ENCODE assay signal across 8 cellular contexts in genomic region chr16:29146808-29147643, GRCh38.
DNase-seq lines count a peak whose midpoint lies in the region; ATAC-seq, FAIRE-seq and TF ChIP-seq lines count a peak whose summit lies in the region.
"Not testable (repeated sequence)": the region's sequence is repeated elsewhere in the genome, so short reads cannot be mapped to it uniquely, and the experiment has no call there.

No MANE protein-coding gene starts in this region.

- H3K36me3 ChIP-seq in CD8-positive, alpha-beta T cell (ENCODE audit: insufficient read depth, low read length); HepG2 (replicated peaks in 1 of 2; ENCODE audit: control insufficient read depth in 1 of 2, insufficient read depth in 2 of 2, low read length in 2 of 2); naive thymus-derived CD4-positive, alpha-beta T cell (ENCODE audit: control insufficient read depth in 2 of 3, insufficient read depth in 3 of 3, low read length in 3 of 3); aorta (ENCODE audit: control insufficient read depth in 1 of 2, insufficient read depth in 2 of 2, low read length in 1 of 2): not testable (repeated sequence)

- peaks cover 29% of the 10 kb centered on the region for H3K4me1 ChIP-seq in CD8-positive, alpha-beta T cell (ENCODE audit: insufficient read depth, low read length)
- H3K4me1 ChIP-seq in HepG2 (ENCODE audit: insufficient read depth, low read length), result peaks cover 44% of the 10 kb centered on the region
- H3K4me1 ChIP-seq in naive thymus-derived CD4-positive, alpha-beta T cell (ENCODE audit: control insufficient read depth in 2 of 2, insufficient read depth in 2 of 2, low read length in 2 of 2), result peaks cover 22 to 25% of the 10 kb centered on the region in 2 donors
- H3K4me1 ChIP-seq in aorta (ENCODE audit: control insufficient read depth in 1 of 2, insufficient read depth in 2 of 2, low read length in 2 of 2), result not testable (repeated sequence)

- not testable (repeated sequence) for TF ChIP-seq RAD21 in HepG2 (CRISPR knock-in tag; IDR thresholded peaks at IDR 0.05)

- not testable (repeated sequence) for ATAC-seq in CD8-positive, alpha-beta T cell; activated CD4-positive, alpha-beta T cell treated with anti-CD3 and anti-CD28 coated beads for 36 hours; activated T-helper 17 cell treated with anti-CD3 and anti-CD28 coated beads, Interleukin-2, amount 50 U/mL, for 72 hours (replicated peaks); effector memory CD8-positive, alpha-beta T cell (replicated peaks); HepG2; naive thymus-derived CD4-positive, alpha-beta T cell; sciatic nerve; aorta (ENCODE audit: low FRiP score)

- H3K9me3 ChIP-seq in CD8-positive, alpha-beta T cell (ENCODE audit: low read length); HepG2 (ENCODE audit: low read length); naive thymus-derived CD4-positive, alpha-beta T cell (ENCODE audit: control insufficient read depth in 2 of 3, low read length in 3 of 3); aorta (ENCODE audit: control insufficient read depth, low read length): not testable (repeated sequence)

- not testable (repeated sequence) for H3K4me2 ChIP-seq in HepG2 (ENCODE audit: low read depth, low read length)

- FAIRE-seq in HepG2 (lab: Jason Lieb, UNC), result not testable (repeated sequence)

- not testable (repeated sequence) for H3K27ac ChIP-seq in CD8-positive, alpha-beta T cell (ENCODE audit: low read depth, low read length); HepG2 (ENCODE audit: extremely low read length, insufficient read depth, low read length); aorta (ENCODE audit: low read depth in 1 of 2, low read length in 2 of 2)
- H3K27ac ChIP-seq in naive thymus-derived CD4-positive, alpha-beta T cell (ENCODE audit: low read depth, low read length), result peak overlapping the region; percentile 80

- not testable (repeated sequence) for H3K9me3 Mint-ChIP-seq in CD8-positive, alpha-beta T cell; activated CD4-positive, alpha-beta T cell treated with anti-CD3 and anti-CD28 coated beads for 36 hours (ENCODE audit: low read depth); activated T-helper 17 cell treated with anti-CD3 and anti-CD28 coated beads, Interleukin-2, amount 50 U/mL, for 72 hours; effector memory CD8-positive, alpha-beta T cell; naive thymus-derived CD4-positive, alpha-beta T cell

- not testable (repeated sequence) for TF ChIP-seq POLR2A in HepG2 (IDR thresholded peaks at IDR 0.05; ENCODE audit: insufficient read depth in 1 of 2, low read depth in 2 of 2, low read length in 2 of 2)

- POLR2A ChIA-PET in CD8-positive, alpha-beta T cell (lab: Charles Lee); activated CD4-positive, alpha-beta T cell treated with anti-CD3 and anti-CD28 coated beads for 36 hours (lab: Charles Lee); naive thymus-derived CD4-positive, alpha-beta T cell (lab: Charles Lee): not testable (repeated sequence)
- POLR2A ChIA-PET in HepG2 (lab: Yijun Ruan, JAX), result interaction anchor here (0.6 kb wide), 1 partner anchor 284 kb away, joined by 3 read pairs; no protein-coding TSS in a partner anchor

- not testable (repeated sequence) for H3K79me2 ChIP-seq in HepG2 (ENCODE audit: insufficient read depth, low read length)

- H3K27ac Mint-ChIP-seq in CD8-positive, alpha-beta T cell, result peak overlapping the region; percentile 81
- H3K27ac Mint-ChIP-seq in activated CD4-positive, alpha-beta T cell treated with anti-CD3 and anti-CD28 coated beads for 36 hours, result peak overlapping the region; percentile 17
- peak overlapping the region; percentile 30 for H3K27ac Mint-ChIP-seq in activated T-helper 17 cell treated with anti-CD3 and anti-CD28 coated beads, Interleukin-2, amount 50 U/mL, for 72 hours
- H3K27ac Mint-ChIP-seq in effector memory CD8-positive, alpha-beta T cell, result peak overlapping the region; percentile 96 to 100
- H3K27ac Mint-ChIP-seq in naive thymus-derived CD4-positive, alpha-beta T cell, result peak overlapping the region; percentile 60 to 100 (median 98)

- TF ChIP-seq EP300 in HepG2 (IDR thresholded peaks at IDR 0.05; ENCODE audit: low read depth in 2 of 2, low read length in 2 of 2); HepG2 (CRISPR knock-in tag; IDR thresholded peaks at IDR 0.05; ENCODE audit: borderline replicate concordance): not testable (repeated sequence)

- not testable (repeated sequence) for DNase-seq in CD8-positive, alpha-beta T cell; activated CD4-positive, alpha-beta T cell treated with anti-CD3 and anti-CD28 coated beads for 36 hours; effector memory CD8-positive, alpha-beta T cell; HepG2 (ENCODE audit: low spot score); naive thymus-derived CD4-positive, alpha-beta T cell
- DNase-seq in sciatic nerve (ENCODE audit: low spot score), result peak; percentile 32
- DNase-seq in aorta, result peak; percentile 30 to 51

- H2AFZ ChIP-seq in HepG2 (ENCODE audit: low read length), result not testable (repeated sequence)

- 53% methylated on average over 8 of the region's 11 CpGs for WGBS in HepG2 (ENCODE audit: low lambda C conversion rate)
- 92 to 93% methylated on average over 10 to 11 of the region's 11 CpGs for WGBS in aorta, 2 donors

- H3K4me1 Mint-ChIP-seq in CD8-positive, alpha-beta T cell (ENCODE audit: low read depth), result peaks cover 41% of the 10 kb centered on the region
- peaks cover 39% of the 10 kb centered on the region for H3K4me1 Mint-ChIP-seq in activated CD4-positive, alpha-beta T cell treated with anti-CD3 and anti-CD28 coated beads for 36 hours
- H3K4me1 Mint-ChIP-seq in activated T-helper 17 cell treated with anti-CD3 and anti-CD28 coated beads, Interleukin-2, amount 50 U/mL, for 72 hours, result peaks cover 24% of the 10 kb centered on the region
- H3K4me1 Mint-ChIP-seq in effector memory CD8-positive, alpha-beta T cell (ENCODE audit: low read depth in 2 of 2), result peaks cover 21 to 22% of the 10 kb centered on the region in 2 donors
- H3K4me1 Mint-ChIP-seq in naive thymus-derived CD4-positive, alpha-beta T cell, result peaks cover 25 to 58% (median 37%) of the 10 kb centered on the region in 7 donors

- H3K27me3 Mint-ChIP-seq in CD8-positive, alpha-beta T cell (ENCODE audit: low read depth); activated CD4-positive, alpha-beta T cell treated with anti-CD3 and anti-CD28 coated beads for 36 hours; activated T-helper 17 cell treated with anti-CD3 and anti-CD28 coated beads, Interleukin-2, amount 50 U/mL, for 72 hours; effector memory CD8-positive, alpha-beta T cell; naive thymus-derived CD4-positive, alpha-beta T cell: not testable (repeated sequence)

- H3K9ac ChIP-seq in HepG2 (ENCODE audit: insufficient read depth, low read depth, low read length), result not testable (repeated sequence)

- H4K20me1 ChIP-seq in HepG2 (ENCODE audit: insufficient read depth, low read length), result not testable (repeated sequence)

- H3K36me3 Mint-ChIP-seq in CD8-positive, alpha-beta T cell; effector memory CD8-positive, alpha-beta T cell (ENCODE audit: insufficient read depth): not testable (repeated sequence)
- peaks cover 28% of the 10 kb centered on the region for H3K36me3 Mint-ChIP-seq in activated CD4-positive, alpha-beta T cell treated with anti-CD3 and anti-CD28 coated beads for 36 hours (ENCODE audit: low read depth)
- peaks cover 14% of the 10 kb centered on the region for H3K36me3 Mint-ChIP-seq in activated T-helper 17 cell treated with anti-CD3 and anti-CD28 coated beads, Interleukin-2, amount 50 U/mL, for 72 hours (ENCODE audit: low read depth)
- peaks cover 6 to 14% (median 11%) of the 10 kb centered on the region in 5 donors for H3K36me3 Mint-ChIP-seq in naive thymus-derived CD4-positive, alpha-beta T cell

- intact Hi-C loops in CD8-positive, alpha-beta T cell (cut with DNase I, micrococcal nuclease); HepG2 (cut with micrococcal nuclease; ENCODE audit: unreplicated experiment); naive thymus-derived CD4-positive, alpha-beta T cell (cut with micrococcal nuclease); sciatic nerve (cut with DNase I); aorta (cut with DNase I): not testable (repeated sequence)
- intact Hi-C loops in activated CD4-positive, alpha-beta T cell treated with anti-CD3 and anti-CD28 coated beads for 36 hours (cut with DNase I, micrococcal nuclease), result loop anchor here in 1 of 2 experiments (5.0 kb wide), 1 partner anchor 35 kb away; no protein-coding TSS in a partner anchor

- not testable (repeated sequence) for H3K4me3 Mint-ChIP-seq in CD8-positive, alpha-beta T cell; activated CD4-positive, alpha-beta T cell treated with anti-CD3 and anti-CD28 coated beads for 36 hours; activated T-helper 17 cell treated with anti-CD3 and anti-CD28 coated beads, Interleukin-2, amount 50 U/mL, for 72 hours; effector memory CD8-positive, alpha-beta T cell
- peak overlapping the region in 1 of 10 donors; percentile 84 for H3K4me3 Mint-ChIP-seq in naive thymus-derived CD4-positive, alpha-beta T cell

- BruUV-seq in HepG2 (replicated peaks; lab: Mats Ljungman, UMichigan), result not testable (repeated sequence)

- H3K4me3 ChIP-seq in CD8-positive, alpha-beta T cell (ENCODE audit: low read depth, low read length); HepG2 (replicated peaks in 1 of 3; ENCODE audit: insufficient read depth in 1 of 3, low read depth in 2 of 3, low read length in 3 of 3); naive thymus-derived CD4-positive, alpha-beta T cell (ENCODE audit: low read length); aorta (ENCODE audit: low read length in 2 of 2): not testable (repeated sequence)

- in situ Hi-C loops in HepG2 (cut with HindIII; ENCODE audit: extremely low pct_ligation_motif_present, low pct_unique_long_range_greater_than_20kb), result not testable (repeated sequence)

- TF ChIP-seq CTCF in CD8-positive, alpha-beta T cell (IDR thresholded peaks at IDR 0.05); HepG2 (CRISPR knock-in tag; IDR thresholded peaks at IDR 0.05): not testable (repeated sequence)

- H3K27me3 ChIP-seq in CD8-positive, alpha-beta T cell (ENCODE audit: insufficient read depth, low read length); HepG2 (ENCODE audit: control insufficient read depth in 1 of 2, insufficient read depth in 2 of 2, low read length in 2 of 2); naive thymus-derived CD4-positive, alpha-beta T cell (ENCODE audit: control insufficient read depth in 2 of 2, insufficient read depth in 2 of 2, low read length in 2 of 2); aorta (ENCODE audit: control insufficient read depth in 1 of 2, insufficient read depth in 2 of 2, low read length in 1 of 2): not testable (repeated sequence)

- CTCF ChIA-PET in CD8-positive, alpha-beta T cell (lab: Charles Lee); activated CD4-positive, alpha-beta T cell treated with anti-CD3 and anti-CD28 coated beads for 36 hours (lab: Charles Lee); HepG2 (lab: Yijun Ruan, JAX; ENCODE audit: low intra/inter-chr PET ratio, low total read pairs); naive thymus-derived CD4-positive, alpha-beta T cell (lab: Charles Lee): not testable (repeated sequence)

Comparison
In these comparisons a context has a peak if more than half of its experiments do, and no peak if none do; other contexts are left out.
1. H3K27ac Mint-ChIP-seq: peak in every context shown above with its lines; median percentile 98 in effector memory CD8-positive, alpha-beta T cell; 98 in naive thymus-derived CD4-positive, alpha-beta T cell; 81 in CD8-positive, alpha-beta T cell; 30 in activated T-helper 17 cell treated with anti-CD3 and anti-CD28 coated beads, Interleukin-2, amount 50 U/mL, for 72 hours; 17 in activated CD4-positive, alpha-beta T cell treated with anti-CD3 and anti-CD28 coated beads for 36 hours.